Comparison of ENCODE assay signal across 1 cellular context in genomic region chr17:49862781-49863331, GRCh38.
TF ChIP-seq lines count a peak whose summit lies in the region.

No MANE protein-coding gene starts in this region.

TF ChIP-seq in HepG2, 621 proteins besides CTCF, POLR2A, EP300 and RAD21 (continued from another document and continues in another):
- peak; percentile 35; the same call in 1 of the 2 replicates for TF ChIP-seq HOXA3 (CRISPR knock-in tag; IDR thresholded peaks at IDR 0.05)
- no peak for TF ChIP-seq ZNF138 (CRISPR knock-in tag; IDR thresholded peaks at IDR 0.05; ENCODE audit: low read depth)
- TF ChIP-seq SNAI1 (CRISPR knock-in tag; IDR thresholded peaks at IDR 0.05; ENCODE audit: borderline replicate concordance) = no peak
- TF ChIP-seq HNRNPK (IDR thresholded peaks at IDR 0.05; ENCODE audit: low read depth, low read length, poor library complexity, severe bottlenecking) = no peak
- no peak for TF ChIP-seq ATF2 (CRISPR knock-in tag; IDR thresholded peaks at IDR 0.05)
- no peak for TF ChIP-seq NFRKB (IDR thresholded peaks at IDR 0.05)
- TF ChIP-seq ZNF550 (CRISPR knock-in tag; IDR thresholded peaks at IDR 0.05; ENCODE audit: borderline replicate concordance) = no peak
- no peak for TF ChIP-seq TAF1 (CRISPR knock-in tag; IDR thresholded peaks at IDR 0.05)
- no peak for TF ChIP-seq SYNCRIP (IDR thresholded peaks at IDR 0.05; ENCODE audit: insufficient read depth, low read depth, low read length)
- no peak for TF ChIP-seq GLMP (CRISPR knock-in tag; IDR thresholded peaks at IDR 0.05; ENCODE audit: borderline replicate concordance)
- no peak for TF ChIP-seq SRSF1 (optimal IDR thresholded peaks at IDR 0.05; ENCODE audit: low read depth, low read length)
- no peak for TF ChIP-seq HNF1B (CRISPR knock-in tag; IDR thresholded peaks at IDR 0.05)
- TF ChIP-seq MATR3 (CRISPR knock-in tag; IDR thresholded peaks at IDR 0.05) = no peak
- TF ChIP-seq KDM6A (CRISPR knock-in tag; IDR thresholded peaks at IDR 0.05; ENCODE audit: low read depth) = 0 out of 2 replicates have a peak, but pooled peaks have one; percentile 41
- TF ChIP-seq NCOA2 (CRISPR knock-in tag; IDR thresholded peaks at IDR 0.05) = peak; percentile 34; the same call in 1 of the 2 replicates
- TF ChIP-seq ZBTB46 (CRISPR knock-in tag; IDR thresholded peaks at IDR 0.05; ENCODE audit: borderline replicate concordance) = no peak
- TF ChIP-seq MYC (CRISPR knock-in tag; IDR thresholded peaks at IDR 0.05; ENCODE audit: borderline replicate concordance) = no peak
- TF ChIP-seq ZNF609 (CRISPR knock-in tag; IDR thresholded peaks at IDR 0.05; ENCODE audit: borderline replicate concordance) = no peak
- no peak for TF ChIP-seq MXI1 (IDR thresholded peaks at IDR 0.05; ENCODE audit: borderline replicate concordance, low read depth, low read length)
- TF ChIP-seq ZNF451 (CRISPR knock-in tag; IDR thresholded peaks at IDR 0.05) = no peak
- TF ChIP-seq BRF2 (CRISPR knock-in tag; IDR thresholded peaks at IDR 0.05) = no peak
- TF ChIP-seq ZNF337 (CRISPR knock-in tag; IDR thresholded peaks at IDR 0.05; ENCODE audit: borderline replicate concordance, low read depth) = no peak
- TF ChIP-seq ZNF670 (CRISPR knock-in tag; IDR thresholded peaks at IDR 0.05; ENCODE audit: borderline replicate concordance) = no peak
- no peak for TF ChIP-seq TP53 (CRISPR knock-in tag; conservative IDR thresholded peaks at IDR 0.05)
- no peak for TF ChIP-seq ZNF570 (CRISPR knock-in tag; IDR thresholded peaks at IDR 0.05; ENCODE audit: borderline replicate concordance)
- TF ChIP-seq PLSCR1 (CRISPR knock-in tag; IDR thresholded peaks at IDR 0.05; ENCODE audit: borderline replicate concordance) = no peak
- TF ChIP-seq SP4 (CRISPR knock-in tag; IDR thresholded peaks at IDR 0.05) = peak; percentile 44; the same call in 1 of the 2 replicates
- TF ChIP-seq RXRA (CRISPR knock-in tag; IDR thresholded peaks at IDR 0.05) = no peak; the same call in 1 of the 2 replicates
- TF ChIP-seq ZNF382 (CRISPR knock-in tag; IDR thresholded peaks at IDR 0.05; ENCODE audit: borderline replicate concordance) = no peak
- peak; percentile 51; the same call in 1 of the 2 replicates for TF ChIP-seq ZNF329 (CRISPR knock-in tag; IDR thresholded peaks at IDR 0.05; ENCODE audit: low read depth)
- 0 out of 2 replicates have a peak, but pooled peaks have one; percentile 48 for TF ChIP-seq NR2F6 (IDR thresholded peaks at IDR 0.05)
- TF ChIP-seq NR2F6 (CRISPR knock-in tag; IDR thresholded peaks at IDR 0.05) = peak; percentile 58; the same call in 1 of the 2 replicates
- peak; percentile 53; the same call in 1 of the 2 replicates for TF ChIP-seq ZGPAT (CRISPR knock-in tag; IDR thresholded peaks at IDR 0.05)
- no peak for TF ChIP-seq ETV6 (CRISPR knock-in tag; conservative IDR thresholded peaks at IDR 0.05)
- TF ChIP-seq SAP130 (CRISPR knock-in tag; IDR thresholded peaks at IDR 0.05; ENCODE audit: low read depth) = peak; percentile 34; the same call in 1 of the 2 replicates
- TF ChIP-seq DRAP1 (CRISPR knock-in tag; IDR thresholded peaks at IDR 0.05) = no peak
- peak; percentile 56; the same call in 1 of the 2 replicates for TF ChIP-seq ZNF121 (CRISPR knock-in tag; IDR thresholded peaks at IDR 0.05)
- TF ChIP-seq YEATS4 (CRISPR knock-in tag; IDR thresholded peaks at IDR 0.05; ENCODE audit: borderline replicate concordance) = peak; percentile 48; the same call in 1 of the 2 replicates
- TF ChIP-seq ZNF713 (CRISPR knock-in tag; IDR thresholded peaks at IDR 0.05) = no peak
- TF ChIP-seq ZFX (CRISPR knock-in tag; IDR thresholded peaks at IDR 0.05; ENCODE audit: low read depth) = peak; percentile 58
- no peak for TF ChIP-seq GTF3A (CRISPR knock-in tag; conservative IDR thresholded peaks at IDR 0.05)
- TF ChIP-seq ZNF597 (CRISPR knock-in tag; IDR thresholded peaks at IDR 0.05) = no peak
- no peak for TF ChIP-seq TSC22D2 (CRISPR knock-in tag; IDR thresholded peaks at IDR 0.05; ENCODE audit: borderline replicate concordance)
- TF ChIP-seq MIER3 (CRISPR knock-in tag; IDR thresholded peaks at IDR 0.05; ENCODE audit: borderline replicate concordance) = peak; percentile 42; the same call in 1 of the 2 replicates
- TF ChIP-seq ZNF839 (CRISPR knock-in tag; IDR thresholded peaks at IDR 0.05; ENCODE audit: borderline replicate concordance) = no peak
- no peak for TF ChIP-seq STAT5B (CRISPR knock-in tag; IDR thresholded peaks at IDR 0.05)
- no peak for TF ChIP-seq SAFB2 (CRISPR knock-in tag; IDR thresholded peaks at IDR 0.05; ENCODE audit: borderline replicate concordance, low read depth)
- no peak for TF ChIP-seq KDM2A (CRISPR knock-in tag; IDR thresholded peaks at IDR 0.05; ENCODE audit: borderline replicate concordance, low read depth)
- TF ChIP-seq ZNF567 (CRISPR knock-in tag; IDR thresholded peaks at IDR 0.05; ENCODE audit: borderline replicate concordance) = no peak
- TF ChIP-seq SALL2 (CRISPR knock-in tag; IDR thresholded peaks at IDR 0.05) = no peak
- TF ChIP-seq CENPT (CRISPR knock-in tag; IDR thresholded peaks at IDR 0.05; ENCODE audit: low read depth) = no peak
